ENCODE assay signal across 1 cellular context in the genomic region with DNA sequence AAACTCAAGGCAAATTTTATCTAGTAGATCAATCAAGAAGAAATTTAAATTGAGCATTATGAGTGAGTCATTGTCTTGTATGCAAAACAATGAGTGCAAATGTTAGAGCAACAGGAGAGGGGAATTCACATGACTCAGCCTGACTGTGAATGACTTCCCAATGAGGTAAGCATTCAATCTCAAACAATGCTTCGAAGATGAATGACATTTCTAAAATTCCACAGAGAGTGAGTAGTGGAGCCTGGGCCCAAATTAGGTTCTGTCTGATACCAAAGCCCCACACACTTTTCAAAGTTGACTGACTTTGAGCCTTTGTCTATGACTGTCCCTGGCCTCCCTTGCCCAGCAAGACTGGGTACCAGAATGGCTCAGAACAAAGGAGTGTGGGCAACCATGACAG.
TF ChIP-seq lines count a peak whose summit lies in the region.

No MANE protein-coding gene starts in this region.

TF ChIP-seq in HEK293, 187 proteins besides CTCF, POLR2A, EP300 and RAD21 (continued from another document):
- TF ChIP-seq, protein P1, sequence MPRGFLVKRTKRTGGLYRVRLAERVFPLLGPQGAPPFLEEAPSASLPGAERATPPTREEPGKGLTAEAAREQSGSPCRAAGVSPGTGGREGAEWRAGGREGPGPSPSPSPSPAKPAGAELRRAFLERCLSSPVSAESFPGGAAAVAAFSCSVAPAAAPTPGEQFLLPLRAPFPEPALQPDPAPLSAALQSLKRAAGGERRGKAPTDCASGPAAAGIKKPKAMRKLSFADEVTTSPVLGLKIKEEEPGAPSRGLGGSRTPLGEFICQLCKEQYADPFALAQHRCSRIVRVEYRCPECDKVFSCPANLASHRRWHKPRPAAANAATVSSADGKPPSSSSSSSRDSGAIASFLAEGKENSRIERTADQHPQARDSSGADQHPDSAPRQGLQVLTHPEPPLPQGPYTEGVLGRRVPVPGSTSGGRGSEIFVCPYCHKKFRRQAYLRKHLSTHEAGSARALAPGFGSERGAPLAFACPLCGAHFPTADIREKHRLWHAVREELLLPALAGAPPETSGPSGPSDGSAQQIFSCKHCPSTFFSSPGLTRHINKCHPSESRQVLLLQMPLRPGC (tag by site-specific recombination; IDR thresholded peaks at IDR 0.05) = peak; percentile 59; the same call in 1 of the 2 replicates
- TF ChIP-seq ZNF785 (tag by site-specific recombination; IDR thresholded peaks at IDR 0.05) (no peak), ZNF530 (tag by site-specific recombination; IDR thresholded peaks at IDR 0.05; ENCODE audit: low read depth) (no peak)
- TF ChIP-seq, protein P2, sequence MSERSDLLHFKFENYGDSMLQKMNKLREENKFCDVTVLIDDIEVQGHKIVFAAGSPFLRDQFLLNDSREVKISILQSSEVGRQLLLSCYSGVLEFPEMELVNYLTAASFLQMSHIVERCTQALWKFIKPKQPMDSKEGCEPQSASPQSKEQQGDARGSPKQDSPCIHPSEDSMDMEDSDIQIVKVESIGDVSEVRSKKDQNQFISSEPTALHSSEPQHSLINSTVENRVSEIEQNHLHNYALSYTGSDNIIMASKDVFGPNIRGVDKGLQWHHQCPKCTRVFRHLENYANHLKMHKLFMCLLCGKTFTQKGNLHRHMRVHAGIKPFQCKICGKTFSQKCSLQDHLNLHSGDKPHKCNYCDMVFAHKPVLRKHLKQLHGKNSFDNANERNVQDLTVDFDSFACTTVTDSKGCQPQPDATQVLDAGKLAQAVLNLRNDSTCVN (tag by site-specific recombination; optimal IDR thresholded peaks at IDR 0.05) = no peak
